ENCODE assay signal across 2 cellular contexts in the genomic region with DNA sequence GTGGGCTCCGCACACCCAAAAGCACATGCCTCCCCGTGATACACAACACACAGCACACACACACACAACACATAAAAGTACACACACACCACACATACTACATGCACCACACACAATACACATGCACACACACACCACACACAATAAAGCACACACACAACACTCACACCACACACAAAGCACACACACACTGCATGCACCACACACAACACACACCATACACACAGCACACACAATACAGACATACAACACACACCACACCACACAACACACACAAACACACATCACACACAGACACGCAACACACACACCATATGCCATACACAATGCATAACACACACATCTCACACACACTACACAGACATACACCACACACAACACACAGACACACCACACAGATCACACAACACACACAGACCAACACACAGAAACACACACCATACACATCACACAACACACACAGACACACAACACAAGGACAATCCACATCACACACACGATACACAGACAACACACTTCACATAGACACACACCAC.
A peak's percentile ranks its signal among the peaks of the same experiment; 100 is the strongest.
TF ChIP-seq lines count a peak whose summit lies in the region.

No MANE protein-coding gene starts in this region.

TF ChIP-seq in HEK293, 187 proteins besides CTCF, POLR2A, EP300 and RAD21 (continues in another document):
- TF ChIP-seq, protein P1, sequence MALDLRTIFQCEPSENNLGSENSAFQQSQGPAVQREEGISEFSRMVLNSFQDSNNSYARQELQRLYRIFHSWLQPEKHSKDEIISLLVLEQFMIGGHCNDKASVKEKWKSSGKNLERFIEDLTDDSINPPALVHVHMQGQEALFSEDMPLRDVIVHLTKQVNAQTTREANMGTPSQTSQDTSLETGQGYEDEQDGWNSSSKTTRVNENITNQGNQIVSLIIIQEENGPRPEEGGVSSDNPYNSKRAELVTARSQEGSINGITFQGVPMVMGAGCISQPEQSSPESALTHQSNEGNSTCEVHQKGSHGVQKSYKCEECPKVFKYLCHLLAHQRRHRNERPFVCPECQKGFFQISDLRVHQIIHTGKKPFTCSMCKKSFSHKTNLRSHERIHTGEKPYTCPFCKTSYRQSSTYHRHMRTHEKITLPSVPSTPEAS (tag by site-specific recombination; IDR thresholded peaks at IDR 0.05), result peak; percentile 59
- TF ChIP-seq ZNF335 (tag by site-specific recombination; conservative IDR thresholded peaks at IDR 0.05), result no peak
- no peak for TF ChIP-seq SCRT2 (tag by site-specific recombination; IDR thresholded peaks at IDR 0.05)
- TF ChIP-seq, protein P2, sequence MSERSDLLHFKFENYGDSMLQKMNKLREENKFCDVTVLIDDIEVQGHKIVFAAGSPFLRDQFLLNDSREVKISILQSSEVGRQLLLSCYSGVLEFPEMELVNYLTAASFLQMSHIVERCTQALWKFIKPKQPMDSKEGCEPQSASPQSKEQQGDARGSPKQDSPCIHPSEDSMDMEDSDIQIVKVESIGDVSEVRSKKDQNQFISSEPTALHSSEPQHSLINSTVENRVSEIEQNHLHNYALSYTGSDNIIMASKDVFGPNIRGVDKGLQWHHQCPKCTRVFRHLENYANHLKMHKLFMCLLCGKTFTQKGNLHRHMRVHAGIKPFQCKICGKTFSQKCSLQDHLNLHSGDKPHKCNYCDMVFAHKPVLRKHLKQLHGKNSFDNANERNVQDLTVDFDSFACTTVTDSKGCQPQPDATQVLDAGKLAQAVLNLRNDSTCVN (tag by site-specific recombination; optimal IDR thresholded peaks at IDR 0.05), result peak; percentile 29
- TF ChIP-seq, protein P3, sequence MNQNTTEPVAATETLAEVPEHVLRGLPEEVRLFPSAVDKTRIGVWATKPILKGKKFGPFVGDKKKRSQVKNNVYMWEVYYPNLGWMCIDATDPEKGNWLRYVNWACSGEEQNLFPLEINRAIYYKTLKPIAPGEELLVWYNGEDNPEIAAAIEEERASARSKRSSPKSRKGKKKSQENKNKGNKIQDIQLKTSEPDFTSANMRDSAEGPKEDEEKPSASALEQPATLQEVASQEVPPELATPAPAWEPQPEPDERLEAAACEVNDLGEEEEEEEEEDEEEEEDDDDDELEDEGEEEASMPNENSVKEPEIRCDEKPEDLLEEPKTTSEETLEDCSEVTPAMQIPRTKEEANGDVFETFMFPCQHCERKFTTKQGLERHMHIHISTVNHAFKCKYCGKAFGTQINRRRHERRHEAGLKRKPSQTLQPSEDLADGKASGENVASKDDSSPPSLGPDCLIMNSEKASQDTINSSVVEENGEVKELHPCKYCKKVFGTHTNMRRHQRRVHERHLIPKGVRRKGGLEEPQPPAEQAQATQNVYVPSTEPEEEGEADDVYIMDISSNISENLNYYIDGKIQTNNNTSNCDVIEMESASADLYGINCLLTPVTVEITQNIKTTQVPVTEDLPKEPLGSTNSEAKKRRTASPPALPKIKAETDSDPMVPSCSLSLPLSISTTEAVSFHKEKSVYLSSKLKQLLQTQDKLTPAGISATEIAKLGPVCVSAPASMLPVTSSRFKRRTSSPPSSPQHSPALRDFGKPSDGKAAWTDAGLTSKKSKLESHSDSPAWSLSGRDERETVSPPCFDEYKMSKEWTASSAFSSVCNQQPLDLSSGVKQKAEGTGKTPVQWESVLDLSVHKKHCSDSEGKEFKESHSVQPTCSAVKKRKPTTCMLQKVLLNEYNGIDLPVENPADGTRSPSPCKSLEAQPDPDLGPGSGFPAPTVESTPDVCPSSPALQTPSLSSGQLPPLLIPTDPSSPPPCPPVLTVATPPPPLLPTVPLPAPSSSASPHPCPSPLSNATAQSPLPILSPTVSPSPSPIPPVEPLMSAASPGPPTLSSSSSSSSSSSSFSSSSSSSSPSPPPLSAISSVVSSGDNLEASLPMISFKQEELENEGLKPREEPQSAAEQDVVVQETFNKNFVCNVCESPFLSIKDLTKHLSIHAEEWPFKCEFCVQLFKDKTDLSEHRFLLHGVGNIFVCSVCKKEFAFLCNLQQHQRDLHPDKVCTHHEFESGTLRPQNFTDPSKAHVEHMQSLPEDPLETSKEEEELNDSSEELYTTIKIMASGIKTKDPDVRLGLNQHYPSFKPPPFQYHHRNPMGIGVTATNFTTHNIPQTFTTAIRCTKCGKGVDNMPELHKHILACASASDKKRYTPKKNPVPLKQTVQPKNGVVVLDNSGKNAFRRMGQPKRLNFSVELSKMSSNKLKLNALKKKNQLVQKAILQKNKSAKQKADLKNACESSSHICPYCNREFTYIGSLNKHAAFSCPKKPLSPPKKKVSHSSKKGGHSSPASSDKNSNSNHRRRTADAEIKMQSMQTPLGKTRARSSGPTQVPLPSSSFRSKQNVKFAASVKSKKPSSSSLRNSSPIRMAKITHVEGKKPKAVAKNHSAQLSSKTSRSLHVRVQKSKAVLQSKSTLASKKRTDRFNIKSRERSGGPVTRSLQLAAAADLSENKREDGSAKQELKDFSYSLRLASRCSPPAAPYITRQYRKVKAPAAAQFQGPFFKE (tag by site-specific recombination; IDR thresholded peaks at IDR 0.05; ENCODE audit: borderline replicate concordance), result no peak
- peak; percentile 96 for TF ChIP-seq ZNF785 (tag by site-specific recombination; IDR thresholded peaks at IDR 0.05)
- TF ChIP-seq, protein P4, sequence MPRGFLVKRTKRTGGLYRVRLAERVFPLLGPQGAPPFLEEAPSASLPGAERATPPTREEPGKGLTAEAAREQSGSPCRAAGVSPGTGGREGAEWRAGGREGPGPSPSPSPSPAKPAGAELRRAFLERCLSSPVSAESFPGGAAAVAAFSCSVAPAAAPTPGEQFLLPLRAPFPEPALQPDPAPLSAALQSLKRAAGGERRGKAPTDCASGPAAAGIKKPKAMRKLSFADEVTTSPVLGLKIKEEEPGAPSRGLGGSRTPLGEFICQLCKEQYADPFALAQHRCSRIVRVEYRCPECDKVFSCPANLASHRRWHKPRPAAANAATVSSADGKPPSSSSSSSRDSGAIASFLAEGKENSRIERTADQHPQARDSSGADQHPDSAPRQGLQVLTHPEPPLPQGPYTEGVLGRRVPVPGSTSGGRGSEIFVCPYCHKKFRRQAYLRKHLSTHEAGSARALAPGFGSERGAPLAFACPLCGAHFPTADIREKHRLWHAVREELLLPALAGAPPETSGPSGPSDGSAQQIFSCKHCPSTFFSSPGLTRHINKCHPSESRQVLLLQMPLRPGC (tag by site-specific recombination; IDR thresholded peaks at IDR 0.05), result peak; percentile 73
- peak; percentile 88 for TF ChIP-seq ZNF391 (tag by site-specific recombination; IDR thresholded peaks at IDR 0.05; ENCODE audit: borderline replicate concordance, low read depth)
- no peak for TF ChIP-seq HOXA7 (CRISPR knock-in tag; IDR thresholded peaks at IDR 0.05; ENCODE audit: borderline replicate concordance)
- no peak; the same call in 1 of the 2 replicates for TF ChIP-seq BCL11A (tag by site-specific recombination; IDR thresholded peaks at IDR 0.05; ENCODE audit: low read depth)
- peak; percentile 63; the same call in 1 of the 2 replicates for TF ChIP-seq ZNF239 (tag by site-specific recombination; IDR thresholded peaks at IDR 0.05)
- no peak for TF ChIP-seq ZNF561 (tag by site-specific recombination; IDR thresholded peaks at IDR 0.05; ENCODE audit: borderline replicate concordance)
- no peak for TF ChIP-seq ZNF792 (tag by site-specific recombination; IDR thresholded peaks at IDR 0.05)
- TF ChIP-seq ZNF350 (tag by site-specific recombination; IDR thresholded peaks at IDR 0.05), result no peak
- no peak for TF ChIP-seq OVOL3 (tag by site-specific recombination; IDR thresholded peaks at IDR 0.05)
- TF ChIP-seq ZNF121 (tag by site-specific recombination; IDR thresholded peaks at IDR 0.05), result no peak
- TF ChIP-seq ZNF514 (tag by site-specific recombination; IDR thresholded peaks at IDR 0.05), result no peak

TF ChIP-seq in GM12878, 131 proteins besides CTCF, POLR2A, EP300 and RAD21:
- TF ChIP-seq BCL11A (IDR thresholded peaks at IDR 0.05; ENCODE audit: low read depth, low read length) (no peak), NBN (IDR thresholded peaks at IDR 0.05) (peak; percentile 52; the same call in 1 of the 2 replicates), NR2C2 (IDR thresholded peaks at IDR 0.05; ENCODE audit: borderline replicate concordance, control insufficient read depth, insufficient read length, low read depth) (peak; percentile 38), HDGF (IDR thresholded peaks at IDR 0.05) (peak; percentile 82; the same call in 1 of the 2 replicates), IRF4 (IDR thresholded peaks at IDR 0.05; ENCODE audit: low read depth, low read length) (0 out of 2 replicates have a peak, but pooled peaks have one; percentile 9)
- TF ChIP-seq, protein P5, sequence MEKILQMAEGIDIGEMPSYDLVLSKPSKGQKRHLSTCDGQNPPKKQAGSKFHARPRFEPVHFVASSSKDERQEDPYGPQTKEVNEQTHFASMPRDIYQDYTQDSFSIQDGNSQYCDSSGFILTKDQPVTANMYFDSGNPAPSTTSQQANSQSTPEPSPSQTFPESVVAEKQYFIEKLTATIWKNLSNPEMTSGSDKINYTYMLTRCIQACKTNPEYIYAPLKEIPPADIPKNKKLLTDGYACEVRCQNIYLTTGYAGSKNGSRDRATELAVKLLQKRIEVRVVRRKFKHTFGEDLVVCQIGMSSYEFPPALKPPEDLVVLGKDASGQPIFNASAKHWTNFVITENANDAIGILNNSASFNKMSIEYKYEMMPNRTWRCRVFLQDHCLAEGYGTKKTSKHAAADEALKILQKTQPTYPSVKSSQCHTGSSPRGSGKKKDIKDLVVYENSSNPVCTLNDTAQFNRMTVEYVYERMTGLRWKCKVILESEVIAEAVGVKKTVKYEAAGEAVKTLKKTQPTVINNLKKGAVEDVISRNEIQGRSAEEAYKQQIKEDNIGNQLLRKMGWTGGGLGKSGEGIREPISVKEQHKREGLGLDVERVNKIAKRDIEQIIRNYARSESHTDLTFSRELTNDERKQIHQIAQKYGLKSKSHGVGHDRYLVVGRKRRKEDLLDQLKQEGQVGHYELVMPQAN (conservative IDR thresholded peaks at IDR 0.05), result no peak
TF ChIP-seq in GM12878: peak in this region for 4.
